In genomic region chr6:132512638-132513632, GRCh38 we compare ENCODE assay signal across 8 cellular contexts. TPM values are rescaled to one million over a fixed set of nuclear protein-coding genes. Genes with fewer than 3 reads are reported as not detected.
A peak's percentile ranks its signal among the peaks of the same experiment; 100 is the strongest.
DNase-seq lines count a peak whose midpoint lies in the region; ATAC-seq and FAIRE-seq lines count a peak whose summit lies in the region.

TSS of gene STX7 (minus strand) at chr6:132513116. CDS start at chr6:132503530, 9,586 bp downstream.

- DNase-seq in DMS53 treated with DMSO at 0.1 percent for 48 hours (lab: John Stamatoyannopoulos, UW; ENCODE audit: unreplicated experiment) (peak; percentile 66), RCC 7860 (ENCODE audit: low spot score) (peak; percentile 60)
- peak; percentile 72 for DNase-seq in Jurkat, Clone E6-1 (ENCODE audit: low read depth, low spot score)
- DNase-seq in activated T-cell treated with anti-CD3 and anti-CD28 coated beads, Interleukin-2, amount 50 U/mL, for 72 hours: peak; percentile 85 to 88
- DNase-seq in stimulated activated CD8-positive, alpha-beta memory T cell treated with anti-CD3 and anti-CD28 coated beads, Interleukin-7, amount 100 ng/mL, for 1 hour (ENCODE audit: low read depth in 2 of 2): peak; percentile 69 to 77

- H3K36me3 ChIP-seq in muscle layer of colon (ENCODE audit: insufficient read depth, low read length): no peaks in the 10 kb centered on the region

- peak; percentile 92 for ATAC-seq in GM21717 (IDR thresholded peaks at IDR 0.05; ENCODE audit: unreplicated experiment)
- ATAC-seq in activated T-cell treated with anti-CD3 and anti-CD28 coated beads, Interleukin-2, amount 50 U/mL, for 72 hours (replicated peaks in 1 of 2): peak; percentile 96
- peak; percentile 97 for ATAC-seq in esophagus mucosa

- H3K9ac ChIP-seq in muscle layer of colon (ENCODE audit: low read length): peak within 1 kb of the TSS; percentile 46

- peaks cover 13% of the 10 kb centered on the region for H3K4me1 ChIP-seq in muscle layer of colon (ENCODE audit: insufficient read depth, low read length)

- no peaks in the 10 kb centered on the region for H3K27me3 ChIP-seq in muscle layer of colon (ENCODE audit: control insufficient read depth in 1 of 2, insufficient read depth in 2 of 2, low read length in 2 of 2)

- no peaks in the 10 kb centered on the region for H3K9me3 Mint-ChIP-seq in activated T-cell treated with anti-CD3 and anti-CD28 coated beads, Interleukin-2, amount 50 U/mL, for 72 hours

- H3K4me1 Mint-ChIP-seq in activated T-cell treated with anti-CD3 and anti-CD28 coated beads, Interleukin-2, amount 50 U/mL, for 72 hours (ENCODE audit: low read depth): peaks cover 30% of the 10 kb centered on the region

- H3K36me3 Mint-ChIP-seq in activated T-cell treated with anti-CD3 and anti-CD28 coated beads, Interleukin-2, amount 50 U/mL, for 72 hours (ENCODE audit: insufficient read depth in 2 of 2): peaks cover 0 to 2% of the 10 kb centered on the region in 2 donors

- H3K27ac ChIP-seq in muscle layer of colon (ENCODE audit: low read depth, low read length): peak within 1 kb of the TSS; percentile 54

- H3K9me3 ChIP-seq in muscle layer of colon (ENCODE audit: low read length): no peaks in the 10 kb centered on the region

- no peak for FAIRE-seq in RCC 7860 (lab: Jason Lieb, UNC)

- H3K4me3 ChIP-seq in Jurkat, Clone E6-1 (ENCODE audit: low read length): peak within 1 kb of the TSS; percentile 69
- H3K4me3 ChIP-seq in muscle layer of colon (ENCODE audit: low read depth in 1 of 2, low read length in 2 of 2): peak within 1 kb of the TSS; percentile 30 to 97

- H3K27me3 Mint-ChIP-seq in activated T-cell treated with anti-CD3 and anti-CD28 coated beads, Interleukin-2, amount 50 U/mL, for 72 hours (ENCODE audit: low read depth): peaks cover 9% of the 10 kb centered on the region

- peak within 1 kb of the TSS; percentile 81 for H3K27ac Mint-ChIP-seq in activated T-cell treated with anti-CD3 and anti-CD28 coated beads, Interleukin-2, amount 50 U/mL, for 72 hours

- H3K4me3 Mint-ChIP-seq in activated T-cell treated with anti-CD3 and anti-CD28 coated beads, Interleukin-2, amount 50 U/mL, for 72 hours: peak within 1 kb of the TSS; percentile 89 to 97

RNA-seq across cellular contexts. Expression of gene STX7, which starts in this region (rescaled TPM):
- polyA plus RNA-seq in Jurkat, Clone E6-1 (2012; ENCODE audit: insufficient read depth, insufficient read length): 28.9 TPM
- total RNA-seq in activated T-cell treated with anti-CD3 and anti-CD28 coated beads, Interleukin-2, amount 50 U/mL, for 72 hours: 10 to 100 TPM; 10.6 to 15.3 TPM
- 38.3 TPM for total RNA-seq in esophagus mucosa

Comparison
In these comparisons a context has a peak if more than half of its experiments do, and no peak if none do; other contexts are left out.
1. Peak in every context shown above with its lines: DNase-seq, ATAC-seq, H3K4me3 ChIP-seq and H3K27ac ChIP-seq.